ENCODE assay signal across 1 cellular context in genomic region chr2:28624798-28625701, GRCh38.
TF ChIP-seq lines count a peak whose summit lies in the region.

No MANE protein-coding gene starts in this region.

TF ChIP-seq in HepG2, 621 proteins besides CTCF, POLR2A, EP300 and RAD21 (continued from another document and continues in another):
- TF ChIP-seq MYPOP (CRISPR knock-in tag; IDR thresholded peaks at IDR 0.05) (no peak), RFX3 (CRISPR knock-in tag; IDR thresholded peaks at IDR 0.05) (no peak), GLMP (CRISPR knock-in tag; IDR thresholded peaks at IDR 0.05; ENCODE audit: borderline replicate concordance) (no peak), GABPB1 (CRISPR knock-in tag; IDR thresholded peaks at IDR 0.05) (peak; percentile 66), ZC3H4 (CRISPR knock-in tag; IDR thresholded peaks at IDR 0.05; ENCODE audit: borderline replicate concordance) (no peak), ZBTB38 (CRISPR knock-in tag; IDR thresholded peaks at IDR 0.05) (no peak), ZNF549 (CRISPR knock-in tag; IDR thresholded peaks at IDR 0.05) (no peak), SMAD1 (CRISPR knock-in tag; IDR thresholded peaks at IDR 0.05; ENCODE audit: borderline replicate concordance, low read depth) (no peak), ZNF205 (CRISPR knock-in tag; IDR thresholded peaks at IDR 0.05) (no peak), TRIM24 (CRISPR knock-in tag; IDR thresholded peaks at IDR 0.05) (no peak), SCMH1 (CRISPR knock-in tag; IDR thresholded peaks at IDR 0.05; ENCODE audit: borderline replicate concordance) (no peak), ELF3 (CRISPR knock-in tag; IDR thresholded peaks at IDR 0.05) (peak; percentile 45; the same call in 1 of the 2 replicates), ELF1 (CRISPR knock-in tag; IDR thresholded peaks at IDR 0.05) (peak; percentile 46), TIGD3 (CRISPR knock-in tag; IDR thresholded peaks at IDR 0.05; ENCODE audit: borderline replicate concordance) (no peak), HMG20A (CRISPR knock-in tag; IDR thresholded peaks at IDR 0.05; ENCODE audit: borderline replicate concordance) (no peak), HOXD1 (CRISPR knock-in tag; IDR thresholded peaks at IDR 0.05) (no peak), ZNF7 (CRISPR knock-in tag; IDR thresholded peaks at IDR 0.05) (no peak), PAX8 (CRISPR knock-in tag; IDR thresholded peaks at IDR 0.05; ENCODE audit: borderline replicate concordance) (no peak), ZNF138 (CRISPR knock-in tag; IDR thresholded peaks at IDR 0.05; ENCODE audit: low read depth) (no peak), ZSCAN31 (CRISPR knock-in tag; IDR thresholded peaks at IDR 0.05; ENCODE audit: low read depth) (no peak), ZNF782 (CRISPR knock-in tag; IDR thresholded peaks at IDR 0.05; ENCODE audit: borderline replicate concordance) (no peak), ZNF136 (CRISPR knock-in tag; IDR thresholded peaks at IDR 0.05; ENCODE audit: low read depth) (no peak), SRF (IDR thresholded peaks at IDR 0.05; ENCODE audit: low read depth, low read length) (no peak), TBP (CRISPR knock-in tag; IDR thresholded peaks at IDR 0.05) (no peak), KIAA2018 (CRISPR knock-in tag; IDR thresholded peaks at IDR 0.05; ENCODE audit: borderline replicate concordance) (no peak), JARID2 (CRISPR knock-in tag; IDR thresholded peaks at IDR 0.05; ENCODE audit: insufficient replicate concordance) (no peak), PCBP1 (IDR thresholded peaks at IDR 0.05; ENCODE audit: borderline replicate concordance, low read depth, low read length) (no peak), ZNF660 (CRISPR knock-in tag; IDR thresholded peaks at IDR 0.05; ENCODE audit: borderline replicate concordance, low read depth) (no peak), ZNF3 (CRISPR knock-in tag; IDR thresholded peaks at IDR 0.05) (no peak), EEA1 (CRISPR knock-in tag; IDR thresholded peaks at IDR 0.05; ENCODE audit: borderline replicate concordance) (no peak), SIX1 (CRISPR knock-in tag; IDR thresholded peaks at IDR 0.05; ENCODE audit: borderline replicate concordance) (no peak), ATF3 (CRISPR knock-in tag; IDR thresholded peaks at IDR 0.05) (no peak), ZNF569 (CRISPR knock-in tag; IDR thresholded peaks at IDR 0.05; ENCODE audit: borderline replicate concordance) (no peak), GATAD2A (CRISPR knock-in tag; IDR thresholded peaks at IDR 0.05) (peak; percentile 29; the same call in 1 of the 2 replicates), ZNF20 (CRISPR knock-in tag; IDR thresholded peaks at IDR 0.05) (no peak), MAZ (IDR thresholded peaks at IDR 0.05; ENCODE audit: borderline replicate concordance, low read depth, low read length) (no peak), MAZ (CRISPR knock-in tag; IDR thresholded peaks at IDR 0.05; ENCODE audit: low read depth) (no peak), HDAC6 (IDR thresholded peaks at IDR 0.05; ENCODE audit: low read depth, low read length) (no peak), CEBPG (CRISPR knock-in tag; IDR thresholded peaks at IDR 0.05) (no peak), SAP130 (CRISPR knock-in tag; IDR thresholded peaks at IDR 0.05; ENCODE audit: low read depth) (peak; percentile 45), ZBTB20 (CRISPR knock-in tag; IDR thresholded peaks at IDR 0.05; ENCODE audit: borderline replicate concordance, low read depth) (no peak), ZNF780A (CRISPR knock-in tag; IDR thresholded peaks at IDR 0.05) (no peak), ZNF333 (CRISPR knock-in tag; IDR thresholded peaks at IDR 0.05; ENCODE audit: borderline replicate concordance) (no peak), ZFYVE20 (CRISPR knock-in tag; IDR thresholded peaks at IDR 0.05; ENCODE audit: borderline replicate concordance, low read depth) (no peak), ARNTL (CRISPR knock-in tag; IDR thresholded peaks at IDR 0.05) (no peak)
- TF ChIP-seq, protein P1, sequence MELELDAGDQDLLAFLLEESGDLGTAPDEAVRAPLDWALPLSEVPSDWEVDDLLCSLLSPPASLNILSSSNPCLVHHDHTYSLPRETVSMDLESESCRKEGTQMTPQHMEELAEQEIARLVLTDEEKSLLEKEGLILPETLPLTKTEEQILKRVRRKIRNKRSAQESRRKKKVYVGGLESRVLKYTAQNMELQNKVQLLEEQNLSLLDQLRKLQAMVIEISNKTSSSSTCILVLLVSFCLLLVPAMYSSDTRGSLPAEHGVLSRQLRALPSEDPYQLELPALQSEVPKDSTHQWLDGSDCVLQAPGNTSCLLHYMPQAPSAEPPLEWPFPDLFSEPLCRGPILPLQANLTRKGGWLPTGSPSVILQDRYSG (CRISPR knock-in tag; IDR thresholded peaks at IDR 0.05), result no peak
- TF ChIP-seq, protein P2, sequence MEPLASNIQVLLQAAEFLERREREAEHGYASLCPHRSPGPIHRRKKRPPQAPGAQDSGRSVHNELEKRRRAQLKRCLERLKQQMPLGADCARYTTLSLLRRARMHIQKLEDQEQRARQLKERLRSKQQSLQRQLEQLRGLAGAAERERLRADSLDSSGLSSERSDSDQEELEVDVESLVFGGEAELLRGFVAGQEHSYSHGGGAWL (CRISPR knock-in tag; IDR thresholded peaks at IDR 0.05), result no peak
- TF ChIP-seq, protein P3, sequence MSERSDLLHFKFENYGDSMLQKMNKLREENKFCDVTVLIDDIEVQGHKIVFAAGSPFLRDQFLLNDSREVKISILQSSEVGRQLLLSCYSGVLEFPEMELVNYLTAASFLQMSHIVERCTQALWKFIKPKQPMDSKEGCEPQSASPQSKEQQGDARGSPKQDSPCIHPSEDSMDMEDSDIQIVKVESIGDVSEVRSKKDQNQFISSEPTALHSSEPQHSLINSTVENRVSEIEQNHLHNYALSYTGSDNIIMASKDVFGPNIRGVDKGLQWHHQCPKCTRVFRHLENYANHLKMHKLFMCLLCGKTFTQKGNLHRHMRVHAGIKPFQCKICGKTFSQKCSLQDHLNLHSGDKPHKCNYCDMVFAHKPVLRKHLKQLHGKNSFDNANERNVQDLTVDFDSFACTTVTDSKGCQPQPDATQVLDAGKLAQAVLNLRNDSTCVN (CRISPR knock-in tag; IDR thresholded peaks at IDR 0.05; ENCODE audit: borderline replicate concordance), result no peak
- TF ChIP-seq, protein P4, sequence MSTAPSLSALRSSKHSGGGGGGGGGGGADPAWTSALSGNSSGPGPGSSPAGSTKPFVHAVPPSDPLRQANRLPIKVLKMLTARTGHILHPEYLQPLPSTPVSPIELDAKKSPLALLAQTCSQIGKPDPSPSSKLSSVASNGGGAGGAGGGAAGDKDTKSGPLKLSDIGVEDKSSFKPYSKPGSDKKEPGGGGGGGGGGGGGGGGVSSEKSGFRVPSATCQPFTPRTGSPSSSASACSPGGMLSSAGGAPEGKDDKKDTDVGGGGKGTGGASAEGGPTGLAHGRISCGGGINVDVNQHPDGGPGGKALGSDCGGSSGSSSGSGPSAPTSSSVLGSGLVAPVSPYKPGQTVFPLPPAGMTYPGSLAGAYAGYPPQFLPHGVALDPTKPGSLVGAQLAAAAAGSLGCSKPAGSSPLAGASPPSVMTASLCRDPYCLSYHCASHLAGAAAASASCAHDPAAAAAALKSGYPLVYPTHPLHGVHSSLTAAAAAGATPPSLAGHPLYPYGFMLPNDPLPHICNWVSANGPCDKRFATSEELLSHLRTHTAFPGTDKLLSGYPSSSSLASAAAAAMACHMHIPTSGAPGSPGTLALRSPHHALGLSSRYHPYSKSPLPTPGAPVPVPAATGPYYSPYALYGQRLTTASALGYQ (CRISPR knock-in tag; IDR thresholded peaks at IDR 0.05), result no peak
- TF ChIP-seq, protein P5, sequence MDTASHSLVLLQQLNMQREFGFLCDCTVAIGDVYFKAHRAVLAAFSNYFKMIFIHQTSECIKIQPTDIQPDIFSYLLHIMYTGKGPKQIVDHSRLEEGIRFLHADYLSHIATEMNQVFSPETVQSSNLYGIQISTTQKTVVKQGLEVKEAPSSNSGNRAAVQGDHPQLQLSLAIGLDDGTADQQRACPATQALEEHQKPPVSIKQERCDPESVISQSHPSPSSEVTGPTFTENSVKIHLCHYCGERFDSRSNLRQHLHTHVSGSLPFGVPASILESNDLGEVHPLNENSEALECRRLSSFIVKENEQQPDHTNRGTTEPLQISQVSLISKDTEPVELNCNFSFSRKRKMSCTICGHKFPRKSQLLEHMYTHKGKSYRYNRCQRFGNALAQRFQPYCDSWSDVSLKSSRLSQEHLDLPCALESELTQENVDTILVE (CRISPR knock-in tag; IDR thresholded peaks at IDR 0.05), result no peak
- TF ChIP-seq, protein P6, sequence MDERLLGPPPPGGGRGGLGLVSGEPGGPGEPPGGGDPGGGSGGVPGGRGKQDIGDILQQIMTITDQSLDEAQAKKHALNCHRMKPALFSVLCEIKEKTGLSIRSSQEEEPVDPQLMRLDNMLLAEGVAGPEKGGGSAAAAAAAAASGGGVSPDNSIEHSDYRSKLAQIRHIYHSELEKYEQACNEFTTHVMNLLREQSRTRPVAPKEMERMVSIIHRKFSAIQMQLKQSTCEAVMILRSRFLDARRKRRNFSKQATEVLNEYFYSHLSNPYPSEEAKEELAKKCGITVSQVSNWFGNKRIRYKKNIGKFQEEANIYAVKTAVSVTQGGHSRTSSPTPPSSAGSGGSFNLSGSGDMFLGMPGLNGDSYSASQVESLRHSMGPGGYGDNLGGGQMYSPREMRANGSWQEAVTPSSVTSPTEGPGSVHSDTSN (CRISPR knock-in tag; IDR thresholded peaks at IDR 0.05), result no peak
